15 cellular contexts compared by ENCODE assay signal in genomic region chr10:5611899-5612680, GRCh38. TPM values are rescaled to one million over a fixed set of nuclear protein-coding genes. Genes with fewer than 3 reads are reported as not detected.
DNase-seq lines count a peak whose midpoint lies in the region; ATAC-seq, FAIRE-seq and TF ChIP-seq lines count a peak whose summit lies in the region.
"Had no signal": no experiment of that assay in that cellular context is flagged by ENCODE, and none has a peak within 500 bp of the region (broad histone marks: within the 10 kb centered on the region; RNA-seq: fewer than 3 reads in every experiment).

No MANE protein-coding gene starts in this region.

- no peaks in the 10 kb centered on the region for H3K27me3 ChIP-seq in bronchial epithelial cell (ENCODE audit: control insufficient read depth, insufficient read depth, low read length)
- H3K27me3 ChIP-seq: uterus had no signal

- ATAC-seq in HG03097 (IDR thresholded peaks at IDR 0.05; ENCODE audit: low FRiP score, unreplicated experiment) (no peak), HG03159 (IDR thresholded peaks at IDR 0.05; ENCODE audit: unreplicated experiment) (no peak)
- ATAC-seq: activated CD4-positive, CD25-positive, alpha-beta regulatory T cell treated with anti-CD3 and anti-CD28 coated beads, Interleukin-2, amount 50 U/mL, for 24 hours had no signal

- TF ChIP-seq CTCF in bronchial epithelial cell (IDR thresholded peaks at IDR 0.05; ENCODE audit: insufficient read depth, low read length, severe bottlenecking): no peak

- H3K4me3 ChIP-seq in bronchial epithelial cell (ENCODE audit: low read depth, low read length): no peak overlapping the region
- H3K4me3 ChIP-seq: uterus had no signal

- DNase-seq in DMS 273 (lab: John Stamatoyannopoulos, UW; ENCODE audit: unreplicated experiment): peak; percentile 59
- peak; percentile 77 for DNase-seq in LHCN-M2 (ENCODE audit: low read depth)
- DNase-seq in bronchial epithelial cell (ENCODE audit: low read depth): peak; percentile 48
- peak; percentile 84 for DNase-seq in myocyte (ENCODE audit: low read depth)
- no peak for DNase-seq in NCI-H1092 treated with DMSO at 0.1 percent for 48 hours (lab: John Stamatoyannopoulos, UW)
- DNase-seq in DMS153 treated with DMSO at 0.1 percent for 48 hours (lab: John Stamatoyannopoulos, UW; ENCODE audit: unreplicated experiment): no peak
- DNase-seq: DMS79 treated with DMSO at 0.1 percent for 48 hours, NCI-H1417, NCI-H446 treated with DMSO at 0.1 percent for 48 hours, nucleus accumbens, uterus had no signal

- FAIRE-seq in bronchial epithelial cell (lab: Jason Lieb, UNC): peak; percentile 55
- FAIRE-seq: H54 had no signal

- no peaks in the 10 kb centered on the region for H3K36me3 ChIP-seq in bronchial epithelial cell (ENCODE audit: control insufficient read depth, insufficient read depth, low read length)
- H3K36me3 ChIP-seq: uterus had no signal

RNA-seq across cellular contexts. Expression of gene ASB13, which starts 54.3 kb away (rescaled TPM):
- total RNA-seq in LHCN-M2 (2014; rRNA removed) (9.5 and 10.3 TPM in 2 replicates), bronchial epithelial cell (14.5 TPM in 2 replicates), myocyte (8.6 and 10.3 TPM in 2 replicates)
- polyA plus RNA-seq in LHCN-M2 (2012): 5.2 TPM
- 5.1 TPM for polyA plus RNA-seq in myocyte (2012)

Comparison
In these comparisons a context has a peak if more than half of its experiments do, and no peak if none do; other contexts are left out.
1. DNase-seq: peak in DMS 273 (single experiment), LHCN-M2 (single experiment), bronchial epithelial cell (single experiment) and myocyte (single experiment); none in NCI-H1092 treated with DMSO at 0.1 percent for 48 hours (single experiment) and DMS153 treated with DMSO at 0.1 percent for 48 hours (single experiment).